11 cellular contexts compared by ENCODE assay signal in genomic region chr4:26721685-26722084, GRCh38.
"Had no signal": no experiment of that assay in that cellular context is flagged by ENCODE, and none has a peak within 500 bp of the region (broad histone marks: within the 10 kb centered on the region; RNA-seq: fewer than 3 reads in every experiment).

No MANE protein-coding gene starts in this region.

- H3K4me3 ChIP-seq: GM23248, GM23338, HAP-1 had no signal

- H3K9me3 Mint-ChIP-seq: GM23338, H9, HFFc6 had no signal

- DNase-seq: GM23248, GOT3, H7, H9, HCEC 1CT, HFFc6 had no signal

- H3K4me1 Mint-ChIP-seq: GM23338, H9 had no signal

- FAIRE-seq: H1, H54 had no signal

- ATAC-seq: GM23338, HCT116 had no signal

- H3K36me3 ChIP-seq: HAP-1 had no signal

- H3K4me1 ChIP-seq: HAP-1 had no signal

- H3K4me3 Mint-ChIP-seq: GM23338, H9, HFFc6 had no signal

- H3K27ac ChIP-seq: GM23248 had no signal

- H3K9me3 ChIP-seq: HAP-1 had no signal

- H3K27ac Mint-ChIP-seq: GM23338, H9, HFFc6 had no signal
